Comparison of ENCODE assay signal across 23 cellular contexts in the genomic region with DNA sequence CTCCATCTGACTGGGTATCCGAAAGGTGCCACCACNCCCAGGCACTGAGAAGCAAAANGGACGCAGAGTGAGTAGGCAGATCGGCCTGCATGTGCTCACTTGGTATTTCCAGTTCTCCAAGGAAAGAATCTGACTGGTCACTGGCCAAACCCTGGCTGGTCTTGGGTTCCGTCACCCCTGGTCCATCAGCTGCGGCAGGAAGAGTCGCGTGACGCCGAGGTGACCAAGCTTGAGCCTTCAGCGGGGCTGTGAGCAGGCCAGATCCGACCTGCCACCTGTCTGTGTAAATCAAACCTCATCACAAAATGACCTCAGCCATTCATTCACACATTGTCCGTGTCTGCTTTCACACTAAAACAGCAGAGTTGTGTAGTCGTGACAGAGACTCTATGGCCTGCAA. TPM values are rescaled to one million over a fixed set of nuclear protein-coding genes. Genes with fewer than 3 reads are reported as not detected.
DNase-seq lines count a peak whose midpoint lies in the region; FAIRE-seq and TF ChIP-seq lines count a peak whose summit lies in the region.
"Had no signal": no experiment of that assay in that cellular context is flagged by ENCODE, and none has a peak within 500 bp of the region (broad histone marks: within the 10 kb centered on the region; RNA-seq: fewer than 3 reads in every experiment).

No MANE protein-coding gene starts in this region.

- peak; percentile 74 for DNase-seq in LHCN-M2 (ENCODE audit: low read depth)
- peak; percentile 49 for DNase-seq in kidney
- peak; percentile 14 for DNase-seq in skeletal muscle cell (ENCODE audit: low read depth)
- DNase-seq in WERI-Rb-1: no peak
- no peak for DNase-seq in stimulated activated CD4-positive, alpha-beta T cell treated with anti-CD3 and anti-CD28 coated beads, Interleukin-4, amount 100 ng/mL, for 1 hour
- DNase-seq in glutamatergic neuron: no peak
- DNase-seq in NCI-H2227 (lab: John Stamatoyannopoulos, UW; ENCODE audit: unreplicated experiment): no peak
- DNase-seq: CD4-positive, CD25-positive, alpha-beta regulatory T cell; DMS53; GOT3; HCEC 1CT; KBM-7; MM.1S; NCI-H1694; NCI-H2029 treated with DMSO at 0.1 percent for 48 hours; NCI-H2227 treated with DMSO at 0.1 percent for 48 hours; NCI-H526 treated with DMSO at 0.1 percent for 48 hours; SHP77 treated with DMSO at 0.1 percent for 48 hours had no signal

- FAIRE-seq in kidney (lab: Jason Lieb, UNC): no peak
- FAIRE-seq: GM18507, HTR-8/SVneo had no signal

- no peak overlapping the region for H3K4me3 ChIP-seq in kidney (ENCODE audit: low read length in 2 of 2)
- H3K4me3 ChIP-seq in skeletal muscle cell (ENCODE audit: low read depth, low read length): no peak overlapping the region
- no peak overlapping the region for H3K4me3 ChIP-seq in WERI-Rb-1 (ENCODE audit: low read depth, low read length)
- H3K4me3 ChIP-seq: SK-N-MC had no signal

- H3K27ac ChIP-seq in kidney (ENCODE audit: low read depth in 2 of 2, low read length in 2 of 2): no peak overlapping the region
- no peak overlapping the region for H3K27ac ChIP-seq in WERI-Rb-1
- H3K27ac ChIP-seq: RWPE1, SK-N-MC had no signal

- no peak overlapping the region for H3K27ac Mint-ChIP-seq in glutamatergic neuron (ENCODE audit: unreplicated experiment)
- H3K27ac Mint-ChIP-seq: CD4-positive, CD25-positive, alpha-beta regulatory T cell had no signal

- peaks cover 4% of the 10 kb centered on the region for H3K4me1 Mint-ChIP-seq in glutamatergic neuron (ENCODE audit: low read depth, unreplicated experiment)

- TF ChIP-seq CTCF in kidney (IDR thresholded peaks at IDR 0.05; ENCODE audit: borderline replicate concordance, extremely low read depth, insufficient read depth): no peak
- TF ChIP-seq CTCF in WERI-Rb-1 (IDR thresholded peaks at IDR 0.05; ENCODE audit: low read depth, low read length): no peak
- TF ChIP-seq CTCF in glutamatergic neuron (IDR thresholded peaks at IDR 0.05; ENCODE audit: partially characterized antibody, unreplicated experiment): no peak

- no peaks in the 10 kb centered on the region for H3K36me3 Mint-ChIP-seq in glutamatergic neuron (ENCODE audit: unreplicated experiment)
- H3K36me3 Mint-ChIP-seq: CD4-positive, CD25-positive, alpha-beta regulatory T cell had no signal

- H3K27me3 ChIP-seq in WERI-Rb-1 (ENCODE audit: insufficient read depth, low read depth, severe bottlenecking): no peaks in the 10 kb centered on the region

- H3K9me3 Mint-ChIP-seq in glutamatergic neuron (ENCODE audit: unreplicated experiment): no peaks in the 10 kb centered on the region
- H3K9me3 Mint-ChIP-seq: CD4-positive, CD25-positive, alpha-beta regulatory T cell had no signal

- intact Hi-C loops in kidney (cut with DNase I): no loop called here

- no peak overlapping the region for H3K9ac ChIP-seq in kidney (ENCODE audit: low read length in 2 of 2)

- peaks cover 0 to 8% of the 10 kb centered on the region in 2 donors for H3K4me1 ChIP-seq in kidney (ENCODE audit: control insufficient read depth in 1 of 2, insufficient read depth in 1 of 2, low read depth in 1 of 2, low read length in 2 of 2)

- peaks cover 4% of the 10 kb centered on the region for H3K27me3 Mint-ChIP-seq in glutamatergic neuron (ENCODE audit: unreplicated experiment)

- no peaks in the 10 kb centered on the region for H3K9me3 ChIP-seq in kidney (ENCODE audit: control insufficient read depth in 1 of 2, low read length in 2 of 2)
- no peaks in the 10 kb centered on the region for H3K9me3 ChIP-seq in WERI-Rb-1 (ENCODE audit: severe bottlenecking)

- H3K36me3 ChIP-seq in kidney (ENCODE audit: control insufficient read depth in 1 of 2, insufficient read depth in 2 of 2, low read length in 2 of 2) (no peaks in the 10 kb centered on the region), WERI-Rb-1 (no peaks in the 10 kb centered on the region)

- H3K4me3 Mint-ChIP-seq in glutamatergic neuron (ENCODE audit: unreplicated experiment): no peak overlapping the region
- H3K4me3 Mint-ChIP-seq: CD4-positive, CD25-positive, alpha-beta regulatory T cell had no signal

RNA-seq across cellular contexts. Expression of gene CHST15, which starts 28.8 kb away (rescaled TPM):
- total RNA-seq in LHCN-M2 (2014; rRNA removed) (27.1 and 40.2 TPM in 2 replicates), kidney (39.7 TPM), glutamatergic neuron (ENCODE audit: unreplicated experiment) (2.4 TPM)
- polyA plus RNA-seq in LHCN-M2 (2012): 16.3 TPM
- polyA plus RNA-seq in kidney (ENCODE audit: insufficient read depth, low read depth, low replicate concordance): 2.8 TPM
- total RNA-seq: G401 had no signal

Comparison
In these comparisons a context has a peak if more than half of its experiments do, and no peak if none do; other contexts are left out.
1. DNase-seq: peak in LHCN-M2 (single experiment), kidney (single experiment) and skeletal muscle cell (single experiment); none in WERI-Rb-1 (single experiment), stimulated activated CD4-positive, alpha-beta T cell treated with anti-CD3 and anti-CD28 coated beads, Interleukin-4, amount 100 ng/mL, for 1 hour (single experiment), glutamatergic neuron (single experiment) and NCI-H2227 (single experiment).